Comparison of ENCODE assay signal across 12 cellular contexts in the genomic region with DNA sequence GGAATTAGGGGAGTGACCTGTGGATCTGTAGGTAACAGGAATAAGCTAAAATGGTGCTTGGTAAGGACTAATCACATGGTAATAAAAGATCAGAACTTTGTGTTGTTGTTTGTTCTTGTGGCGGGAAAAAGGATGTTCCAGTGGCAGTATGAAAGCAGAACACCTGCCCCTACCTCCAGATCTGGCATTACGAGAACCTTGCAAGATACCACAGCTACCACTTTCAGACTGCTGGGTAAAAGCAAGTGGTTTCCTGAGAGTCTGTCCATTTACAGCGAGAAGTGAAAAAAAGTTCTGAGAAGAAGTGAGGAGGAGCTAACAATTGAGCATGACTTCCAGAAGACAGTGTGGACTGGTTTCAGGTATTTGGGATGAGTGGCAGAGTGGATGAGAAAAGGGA.
DNase-seq lines count a peak whose midpoint lies in the region; ATAC-seq and TF ChIP-seq lines count a peak whose summit lies in the region.
"Had no signal": no experiment of that assay in that cellular context is flagged by ENCODE, and none has a peak within 500 bp of the region (broad histone marks: within the 10 kb centered on the region; RNA-seq: fewer than 3 reads in every experiment).

No MANE protein-coding gene starts in this region.

- DNase-seq in RKO (ENCODE audit: low spot score): no peak
- no peak for DNase-seq in DMS79 (lab: John Stamatoyannopoulos, UW)
- no peak for DNase-seq in SIG-M5 treated with dmso at 0.1 percent for 504 hours (lab: John Stamatoyannopoulos, UW; ENCODE audit: unreplicated experiment)
- no peak for DNase-seq in GM23338 (ENCODE audit: low spot score)
- DNase-seq: activated gamma-delta T cell treated with Interleukin-2 at 50 U/mL for 16 hours, cerebellar nuclear complex, NCI-H1417, nephron progenitor cell had no signal

- H3K4me1 ChIP-seq in GM23338 (ENCODE audit: insufficient read depth): peaks cover 11% of the 10 kb centered on the region

- peak overlapping the region; percentile 67 for H3K4me3 Mint-ChIP-seq in T-helper 1 cell treated with Interleukin-12 subunit alpha and Interleukin-12 subunit beta and Interleukin-4 antibody, amounts not matched to agents 30 μg/mL and 1 μg/mL, for 36 hours
- H3K4me3 Mint-ChIP-seq in GM23338: no peak overlapping the region
- H3K4me3 Mint-ChIP-seq: nephron progenitor cell had no signal

- TF ChIP-seq CTCF in GM23338 (conservative IDR thresholded peaks at IDR 0.05; ENCODE audit: low read depth in 2 of 2): no peak

- H3K27ac Mint-ChIP-seq in T-helper 1 cell treated with Interleukin-12 subunit alpha and Interleukin-12 subunit beta and Interleukin-4 antibody, amounts not matched to agents 30 μg/mL and 1 μg/mL, for 36 hours: peak overlapping the region; percentile 7
- no peak overlapping the region for H3K27ac Mint-ChIP-seq in GM23338
- H3K27ac Mint-ChIP-seq: nephron progenitor cell had no signal

- no peak overlapping the region for H2AFZ ChIP-seq in GM23338

- no peaks in the 10 kb centered on the region for H3K27me3 ChIP-seq in GM23338 (ENCODE audit: insufficient read depth)

- no peaks in the 10 kb centered on the region for H3K36me3 ChIP-seq in GM23338 (ENCODE audit: insufficient read depth)

- peaks cover 9% of the 10 kb centered on the region; the same call in 1 of the 2 replicates for H3K9me2 ChIP-seq in GM23338 (ENCODE audit: insufficient read depth)

- no peaks in the 10 kb centered on the region for H3F3A ChIP-seq in GM23338 (replicated peaks; ENCODE audit: low read depth)

- ATAC-seq in GM18873 (IDR thresholded peaks at IDR 0.05; ENCODE audit: low FRiP score, unreplicated experiment): peak; percentile 99
- ATAC-seq in GM21447 (IDR thresholded peaks at IDR 0.05; ENCODE audit: unreplicated experiment): peak; percentile 99
- ATAC-seq in HG03064 (IDR thresholded peaks at IDR 0.05; ENCODE audit: low read depth, unreplicated experiment): peak; percentile 99
- no peak for ATAC-seq in GM23338

- no peak overlapping the region for H3K4me2 ChIP-seq in GM23338

- H3K9me3 Mint-ChIP-seq in T-helper 1 cell treated with Interleukin-12 subunit alpha and Interleukin-12 subunit beta and Interleukin-4 antibody, amounts not matched to agents 30 μg/mL and 1 μg/mL, for 36 hours: peaks cover 13% of the 10 kb centered on the region
- H3K9me3 Mint-ChIP-seq in GM23338: peaks cover 3% of the 10 kb centered on the region; the same call in 2 of the 3 replicates

- no peaks in the 10 kb centered on the region for H3K79me2 ChIP-seq in GM23338 (replicated peaks; ENCODE audit: insufficient read depth)

- H3K27ac ChIP-seq in GM23338 (ENCODE audit: low read depth): no peak overlapping the region

- peaks cover 31% of the 10 kb centered on the region for H3K4me1 Mint-ChIP-seq in T-helper 1 cell treated with Interleukin-12 subunit alpha and Interleukin-12 subunit beta and Interleukin-4 antibody, amounts not matched to agents 30 μg/mL and 1 μg/mL, for 36 hours (ENCODE audit: low read depth)
- peaks cover 7% of the 10 kb centered on the region; the same call in 2 of the 3 replicates for H3K4me1 Mint-ChIP-seq in GM23338

- H3K27me3 Mint-ChIP-seq in T-helper 1 cell treated with Interleukin-12 subunit alpha and Interleukin-12 subunit beta and Interleukin-4 antibody, amounts not matched to agents 30 μg/mL and 1 μg/mL, for 36 hours (ENCODE audit: low read depth): no peaks in the 10 kb centered on the region
- peaks cover 13% of the 10 kb centered on the region for H3K27me3 Mint-ChIP-seq in GM23338 (ENCODE audit: insufficient read depth, low read depth, poor library complexity)

- H4K20me1 ChIP-seq in GM23338 (replicated peaks; ENCODE audit: insufficient read depth): no peaks in the 10 kb centered on the region

- no peak overlapping the region for H3K4me3 ChIP-seq in GM23338

- H3K36me3 Mint-ChIP-seq in T-helper 1 cell treated with Interleukin-12 subunit alpha and Interleukin-12 subunit beta and Interleukin-4 antibody, amounts not matched to agents 30 μg/mL and 1 μg/mL, for 36 hours (ENCODE audit: low read depth): peaks cover 13% of the 10 kb centered on the region
- peaks cover 3% of the 10 kb centered on the region; the same call in 2 of the 3 replicates for H3K36me3 Mint-ChIP-seq in GM23338 (ENCODE audit: low read depth)

TF ChIP-seq in GM23338, 12 proteins besides CTCF, POLR2A, EP300 and RAD21:
- TF ChIP-seq NANOG (IDR thresholded peaks at IDR 0.05; ENCODE audit: borderline replicate concordance) (no peak), ZNF114 (CRISPR knock-in tag; IDR thresholded peaks at IDR 0.05) (no peak)
